29 cellular contexts compared by ENCODE assay signal in genomic region chrX:51408462-51408861, GRCh38.
"Had no signal": no experiment of that assay in that cellular context is flagged by ENCODE, and none has a peak within 500 bp of the region (broad histone marks: within the 10 kb centered on the region; RNA-seq: fewer than 3 reads in every experiment).

No MANE protein-coding gene starts in this region.

- H3K27ac Mint-ChIP-seq: activated CD4-positive, alpha-beta memory T cell treated with anti-CD3 and anti-CD28 coated beads, Interleukin-2, amount 10 ng/mL, durations not matched to agents 7 days and 5 days; activated CD4-positive, alpha-beta T cell treated with anti-CD3 and anti-CD28 coated beads, Interleukin-2, amount 10 ng/mL, durations not matched to agents 7 days and 5 days; activated naive CD4-positive, alpha-beta T cell treated with anti-CD3 and anti-CD28 coated beads, Interleukin-2, amount 10 ng/mL, durations not matched to agents 7 days and 5 days; activated naive CD4-positive, alpha-beta T cell treated with anti-CD3 and anti-CD28 coated beads, Interleukin-2, amount 50 U/mL, for 72 hours; activated naive CD8-positive, alpha-beta T cell treated with anti-CD3 and anti-CD28 coated beads, Interleukin-2, amount 10 ng/mL, durations not matched to agents 7 days and 5 days; activated T-cell treated with anti-CD3 and anti-CD28 coated beads, Interleukin-2, amount 50 U/mL, for 24 hours; activated T-cell treated with anti-CD3 and anti-CD28 coated beads, Interleukin-2, amount 50 U/mL, for 72 hours; brain had no signal

- H3K9me3 Mint-ChIP-seq: activated CD4-positive, alpha-beta memory T cell treated with anti-CD3 and anti-CD28 coated beads, Interleukin-2, amount 10 ng/mL, durations not matched to agents 7 days and 5 days; activated CD4-positive, alpha-beta T cell treated with anti-CD3 and anti-CD28 coated beads, Interleukin-2, amount 10 ng/mL, durations not matched to agents 7 days and 5 days; activated naive CD4-positive, alpha-beta T cell treated with anti-CD3 and anti-CD28 coated beads, Interleukin-2, amount 10 ng/mL, durations not matched to agents 7 days and 5 days; activated naive CD4-positive, alpha-beta T cell treated with anti-CD3 and anti-CD28 coated beads, Interleukin-2, amount 50 U/mL, for 72 hours; activated naive CD8-positive, alpha-beta T cell treated with anti-CD3 and anti-CD28 coated beads, Interleukin-2, amount 10 ng/mL, durations not matched to agents 7 days and 5 days; activated T-cell treated with anti-CD3 and anti-CD28 coated beads, Interleukin-2, amount 50 U/mL, for 24 hours; activated T-cell treated with anti-CD3 and anti-CD28 coated beads, Interleukin-2, amount 50 U/mL, for 72 hours had no signal

- H3K27me3 ChIP-seq: ascending aorta, cardiac muscle cell, colonic mucosa, esophagus squamous epithelium, gastroesophageal sphincter had no signal

- DNase-seq: activated CD4-positive, alpha-beta memory T cell treated with anti-CD3 and anti-CD28 coated beads, Interleukin-2, amount 10 ng/mL, durations not matched to agents 7 days and 5 days; activated CD4-positive, alpha-beta T cell treated with anti-CD3 and anti-CD28 coated beads for 1 hour; activated CD4-positive, alpha-beta T cell treated with anti-CD3 and anti-CD28 coated beads for 4 hours; activated CD4-positive, alpha-beta T cell treated with anti-CD3 and anti-CD28 coated beads, Interleukin-2, amount 10 ng/mL, durations not matched to agents 7 days and 5 days; activated CD4-positive, alpha-beta T cell treated with anti-CD3 and anti-CD28 coated beads, Interleukin-2, amount 50 U/mL, for 4 hours; activated CD4-positive, CD25-positive, alpha-beta regulatory T cell; activated CD8-positive, alpha-beta memory T cell treated with anti-CD3 and anti-CD28 coated beads, Interleukin-2, amount 50 U/mL, for 48 hours; activated gamma-delta T cell; activated naive CD4-positive, alpha-beta T cell; activated naive CD4-positive, alpha-beta T cell treated with anti-CD3 and anti-CD28 coated beads, Interleukin-2, amount 10 ng/mL, durations not matched to agents 7 days and 5 days; activated naive CD8-positive, alpha-beta T cell treated with anti-CD3 and anti-CD28 coated beads, Interleukin-2, amount 10 ng/mL, durations not matched to agents 7 days and 5 days; activated T-cell treated with anti-CD3 and anti-CD28 coated beads for 4 hours; activated T-cell treated with anti-CD3 and anti-CD28 coated beads, Interleukin-2, amount 50 U/mL, for 24 hours; activated T-cell treated with anti-CD3 and anti-CD28 coated beads, Interleukin-2, amount 50 U/mL, for 72 hours; central memory CD4-positive, alpha-beta T cell; cerebellar nuclear complex; colonic mucosa; effector CD8-positive, alpha-beta T cell; esophagus squamous epithelium; foreskin melanocyte; T-helper 1 cell; T-helper 2 cell had no signal

- H3K36me3 ChIP-seq: ascending aorta, breast epithelium, cardiac muscle cell, colonic mucosa, esophagus squamous epithelium, gastroesophageal sphincter had no signal

- H3K9me3 ChIP-seq: ascending aorta, breast epithelium, colonic mucosa, esophagus squamous epithelium, gastroesophageal sphincter had no signal

- H3K27ac ChIP-seq: ascending aorta, breast epithelium, cardiac muscle cell, colonic mucosa, epithelial cell of prostate, esophagus squamous epithelium, gastroesophageal sphincter had no signal

- H3K4me3 Mint-ChIP-seq: activated CD4-positive, alpha-beta memory T cell treated with anti-CD3 and anti-CD28 coated beads, Interleukin-2, amount 10 ng/mL, durations not matched to agents 7 days and 5 days; activated CD4-positive, alpha-beta T cell treated with anti-CD3 and anti-CD28 coated beads, Interleukin-2, amount 10 ng/mL, durations not matched to agents 7 days and 5 days; activated naive CD4-positive, alpha-beta T cell treated with anti-CD3 and anti-CD28 coated beads, Interleukin-2, amount 10 ng/mL, durations not matched to agents 7 days and 5 days; activated naive CD8-positive, alpha-beta T cell treated with anti-CD3 and anti-CD28 coated beads, Interleukin-2, amount 10 ng/mL, durations not matched to agents 7 days and 5 days; activated T-cell treated with anti-CD3 and anti-CD28 coated beads, Interleukin-2, amount 50 U/mL, for 24 hours; activated T-cell treated with anti-CD3 and anti-CD28 coated beads, Interleukin-2, amount 50 U/mL, for 72 hours; brain had no signal

- H3K4me1 Mint-ChIP-seq: activated CD4-positive, alpha-beta memory T cell treated with anti-CD3 and anti-CD28 coated beads, Interleukin-2, amount 10 ng/mL, durations not matched to agents 7 days and 5 days; activated CD4-positive, alpha-beta T cell treated with anti-CD3 and anti-CD28 coated beads, Interleukin-2, amount 10 ng/mL, durations not matched to agents 7 days and 5 days; activated naive CD4-positive, alpha-beta T cell treated with anti-CD3 and anti-CD28 coated beads, Interleukin-2, amount 10 ng/mL, durations not matched to agents 7 days and 5 days; activated naive CD8-positive, alpha-beta T cell treated with anti-CD3 and anti-CD28 coated beads, Interleukin-2, amount 10 ng/mL, durations not matched to agents 7 days and 5 days; brain had no signal

- H3K36me3 Mint-ChIP-seq: activated naive CD4-positive, alpha-beta T cell treated with anti-CD3 and anti-CD28 coated beads, Interleukin-2, amount 10 ng/mL, durations not matched to agents 7 days and 5 days; activated naive CD8-positive, alpha-beta T cell treated with anti-CD3 and anti-CD28 coated beads, Interleukin-2, amount 10 ng/mL, durations not matched to agents 7 days and 5 days; brain had no signal

- H3K27me3 Mint-ChIP-seq: activated CD4-positive, alpha-beta memory T cell treated with anti-CD3 and anti-CD28 coated beads, Interleukin-2, amount 10 ng/mL, durations not matched to agents 7 days and 5 days; activated CD4-positive, alpha-beta T cell treated with anti-CD3 and anti-CD28 coated beads, Interleukin-2, amount 10 ng/mL, durations not matched to agents 7 days and 5 days; activated naive CD4-positive, alpha-beta T cell treated with anti-CD3 and anti-CD28 coated beads, Interleukin-2, amount 10 ng/mL, durations not matched to agents 7 days and 5 days had no signal

- ATAC-seq: activated naive CD4-positive, alpha-beta T cell treated with anti-CD3 and anti-CD28 coated beads, Interleukin-2, amount 50 U/mL, for 72 hours; activated T-cell treated with anti-CD3 and anti-CD28 coated beads, Interleukin-2, amount 50 U/mL, for 72 hours; gastroesophageal sphincter had no signal

- H3K4me1 ChIP-seq: ascending aorta, breast epithelium, colonic mucosa, esophagus squamous epithelium, gastroesophageal sphincter had no signal

- H3K4me3 ChIP-seq: ascending aorta, breast epithelium, cardiac muscle cell, colonic mucosa, esophagus squamous epithelium, gastroesophageal sphincter had no signal
